8 cellular contexts compared by ENCODE assay signal in the genomic region with DNA sequence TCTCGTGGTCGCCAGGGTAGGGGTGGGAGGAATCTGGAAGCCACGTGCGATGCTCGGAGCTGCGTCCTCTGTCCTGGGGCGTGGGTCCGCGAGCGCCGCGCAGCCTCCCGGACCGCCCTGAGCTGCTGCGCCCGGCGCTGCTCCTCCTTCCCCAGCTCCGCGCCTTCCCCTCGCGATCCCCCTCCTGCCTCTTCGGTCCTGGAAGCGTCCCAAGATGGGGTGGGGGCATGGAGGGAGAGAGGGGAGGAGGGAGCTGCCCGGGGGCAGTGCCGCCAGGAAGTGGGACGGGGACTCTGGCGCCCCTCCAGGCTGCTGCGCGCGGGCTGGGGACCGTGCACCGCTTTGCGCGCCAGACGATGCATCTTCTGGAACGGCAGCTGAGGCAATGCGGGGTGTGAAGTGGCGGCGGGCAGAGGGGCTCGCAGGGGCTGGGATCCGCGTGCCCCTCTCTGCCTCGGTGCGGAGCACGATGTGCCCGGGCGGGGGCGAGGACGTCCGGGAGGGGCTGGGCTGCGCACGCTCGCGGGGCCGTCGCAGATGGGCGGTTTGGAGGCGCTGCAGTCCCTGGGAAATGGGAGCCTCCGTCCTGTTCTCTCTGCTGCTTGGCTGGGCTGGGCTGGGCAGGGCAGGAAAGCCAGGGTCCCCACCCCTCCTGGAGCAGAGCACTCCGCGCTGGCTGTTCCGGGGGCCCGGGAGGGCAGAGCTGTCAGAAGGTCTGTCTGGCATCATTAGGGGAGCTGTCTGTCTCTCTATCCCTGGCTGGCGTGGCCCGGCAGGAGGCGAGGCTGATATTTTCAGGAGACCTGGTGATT.
DNase-seq lines count a peak whose midpoint lies in the region; ATAC-seq and TF ChIP-seq lines count a peak whose summit lies in the region.

No MANE protein-coding gene starts in this region.

- H4K20me1 ChIP-seq in PC-3 (ENCODE audit: low read length), result no peaks in the 10 kb centered on the region

- intact Hi-C loops in CD4-positive, alpha-beta T cell (cut with DNase I, micrococcal nuclease), result no loop called here
- intact Hi-C loops in left lung (cut with DNase I) (no loop called here), colonic mucosa (cut with DNase I) (no loop called here), PC-3 (cut with micrococcal nuclease) (no loop called here)

- H3K36me3 Mint-ChIP-seq in CD4-positive, alpha-beta T cell (ENCODE audit: low read depth), result no peaks in the 10 kb centered on the region
- peaks cover 0 to 2% of the 10 kb centered on the region in 2 donors for H3K36me3 Mint-ChIP-seq in activated naive CD4-positive, alpha-beta T cell treated with anti-CD3 and anti-CD28 coated beads, Interleukin-2, amount 50 U/mL, for 72 hours

- no peak for TF ChIP-seq EP300 in tibial nerve (IDR thresholded peaks at IDR 0.05)

- WGBS in tibial nerve, 2 donors, result 1 to 3% methylated on average over 58 to 61 of the region's 66 CpGs

- peaks cover 18% of the 10 kb centered on the region for H3K27me3 ChIP-seq in CD4-positive, alpha-beta T cell (ENCODE audit: control insufficient read depth, insufficient read depth, low read length)
- H3K27me3 ChIP-seq in left lung, result peaks cover 15 to 43% of the 10 kb centered on the region in 2 donors
- peaks cover 0 to 32% of the 10 kb centered on the region in 2 donors for H3K27me3 ChIP-seq in tibial nerve
- H3K27me3 ChIP-seq in colonic mucosa, result peaks cover 15% of the 10 kb centered on the region
- H3K27me3 ChIP-seq in PC-3 (ENCODE audit: low read length), result peaks cover 26% of the 10 kb centered on the region

- TF ChIP-seq POLR2A in tibial nerve (IDR thresholded peaks at IDR 0.05), result no peak

- H3K4me1 Mint-ChIP-seq in CD4-positive, alpha-beta T cell (ENCODE audit: low read depth), result peaks cover 13% of the 10 kb centered on the region

- CTCF ChIA-PET in CD4-positive, alpha-beta T cell (lab: Charles Lee), result interaction anchor here (0.9 kb wide), 1 partner anchor 14 kb away, joined by 3 read pairs; no protein-coding TSS in a partner anchor
- CTCF ChIA-PET in PC-3 (lab: Charles Lee), result no interaction called here

- H3K9ac ChIP-seq in colonic mucosa (ENCODE audit: low read depth in 2 of 2, low read length in 2 of 2) (no peak overlapping the region), PC-3 (ENCODE audit: low read length) (no peak overlapping the region)

- TF ChIP-seq CTCF in CD4-positive, alpha-beta T cell (IDR thresholded peaks at IDR 0.05), result no peak
- TF ChIP-seq CTCF in left lung (IDR thresholded peaks at IDR 0.05) (no peak), tibial nerve (IDR thresholded peaks at IDR 0.05) (no peak), GM10266 (IDR thresholded peaks at IDR 0.05; ENCODE audit: control insufficient read depth, insufficient read depth, low read depth, missing control alignments) (no peak), colonic mucosa (IDR thresholded peaks at IDR 0.05) (no peak), PC-3 (conservative IDR thresholded peaks at IDR 0.05; ENCODE audit: low read depth, low read length) (no peak)

- H3K4me3 ChIP-seq in left lung (no peak overlapping the region), tibial nerve (peak overlapping the region in 3 of 4 donors; percentile 11 to 34 (median 15)), colonic mucosa (no peak overlapping the region), PC-3 (ENCODE audit: low read length) (no peak overlapping the region)

- DNase-seq in CD4-positive, alpha-beta T cell, result peak in 5 of 10 experiments; percentile 4 to 46 (median 15)
- DNase-seq in NCI-H1694 (lab: John Stamatoyannopoulos, UW) (peak; percentile 92), left lung (no peak), tibial nerve (ENCODE audit: low spot score in 2 of 2) (no peak), GM10266 (ENCODE audit: extremely low spot score) (no peak), colonic mucosa (no peak), PC-3 (no peak)
- peak in 1 of 2 donors; percentile 53 for DNase-seq in activated naive CD4-positive, alpha-beta T cell treated with anti-CD3 and anti-CD28 coated beads, Interleukin-2, amount 50 U/mL, for 72 hours (ENCODE audit: low spot score in 2 of 2)

- H3K27me3 Mint-ChIP-seq in CD4-positive, alpha-beta T cell, result peaks cover 16% of the 10 kb centered on the region

- no peak overlapping the region; the same call in 1 of the 2 replicates for H3K4me2 ChIP-seq in PC-3 (ENCODE audit: low read length)

- H3K9me3 Mint-ChIP-seq in CD4-positive, alpha-beta T cell, result no peaks in the 10 kb centered on the region
- H3K9me3 Mint-ChIP-seq in activated naive CD4-positive, alpha-beta T cell treated with anti-CD3 and anti-CD28 coated beads, Interleukin-2, amount 50 U/mL, for 72 hours, result no peaks in the 10 kb centered on the region

- no peaks in the 10 kb centered on the region for H3K9me2 ChIP-seq in PC-3 (replicated peaks; ENCODE audit: low read length)

- no peak overlapping the region for H2AFZ ChIP-seq in PC-3 (ENCODE audit: low read length)

- no peak overlapping the region for H3K27ac Mint-ChIP-seq in CD4-positive, alpha-beta T cell
- H3K27ac Mint-ChIP-seq in activated naive CD4-positive, alpha-beta T cell treated with anti-CD3 and anti-CD28 coated beads, Interleukin-2, amount 50 U/mL, for 72 hours, result no peak overlapping the region

- ATAC-seq in CD4-positive, alpha-beta T cell (ENCODE audit: poor library complexity), result peak; percentile 65
- ATAC-seq in activated naive CD4-positive, alpha-beta T cell treated with anti-CD3 and anti-CD28 coated beads, Interleukin-2, amount 50 U/mL, for 72 hours, result peak; percentile 56 to 83
- ATAC-seq in left lung (peak; percentile 14), PC-3 (no peak)

- H3K9me3 ChIP-seq in CD4-positive, alpha-beta T cell (ENCODE audit: control insufficient read depth, low read length), result no peaks in the 10 kb centered on the region
- no peaks in the 10 kb centered on the region for H3K9me3 ChIP-seq in left lung
- peaks cover 0 to 5% (median 0%) of the 10 kb centered on the region in 4 donors for H3K9me3 ChIP-seq in tibial nerve
- H3K9me3 ChIP-seq in colonic mucosa, result no peaks in the 10 kb centered on the region
- no peaks in the 10 kb centered on the region for H3K9me3 ChIP-seq in PC-3 (ENCODE audit: low read length)

- POLR2A ChIA-PET in CD4-positive, alpha-beta T cell (lab: Charles Lee), result interaction anchor here (0.7 kb wide), 1 partner anchor 430 kb away, joined by 3 read pairs; a partner anchor contains a TSS
- POLR2A ChIA-PET in PC-3 (lab: Charles Lee; ENCODE audit: unreplicated experiment), result no interaction called here

- H3K36me3 ChIP-seq in left lung (no peaks in the 10 kb centered on the region), tibial nerve (no peaks in the 10 kb centered on the region), colonic mucosa (no peaks in the 10 kb centered on the region), PC-3 (ENCODE audit: low read depth, low read length) (no peaks in the 10 kb centered on the region)

- no peak overlapping the region for H3K27ac ChIP-seq in CD4-positive, alpha-beta T cell (ENCODE audit: low read depth, low read length)
- no peak overlapping the region for H3K27ac ChIP-seq in left lung
- H3K27ac ChIP-seq in tibial nerve, result no peak overlapping the region
- no peak overlapping the region for H3K27ac ChIP-seq in colonic mucosa
- no peak overlapping the region for H3K27ac ChIP-seq in PC-3 (ENCODE audit: low read length)

- BruUV-seq in PC-3 (replicated peaks; lab: Mats Ljungman, UMichigan), result no TSS peak

- no peaks in the 10 kb centered on the region for H3F3A ChIP-seq in PC-3 (ENCODE audit: low read length, unreplicated experiment)

- peaks cover 8% of the 10 kb centered on the region in 2 donors for H3K4me1 ChIP-seq in left lung
- peaks cover 0 to 12% (median 4%) of the 10 kb centered on the region in 4 donors for H3K4me1 ChIP-seq in tibial nerve
- H3K4me1 ChIP-seq in colonic mucosa, result no peaks in the 10 kb centered on the region
- H3K4me1 ChIP-seq in PC-3 (ENCODE audit: insufficient read depth, low read length), result no peaks in the 10 kb centered on the region

- no peaks in the 10 kb centered on the region for H3K79me2 ChIP-seq in PC-3 (ENCODE audit: low read length)

- no peak overlapping the region for H3K4me3 Mint-ChIP-seq in CD4-positive, alpha-beta T cell

Comparison
In these comparisons a context has a peak if more than half of its experiments do, and no peak if none do; other contexts are left out.
1. H3K4me3 ChIP-seq: peak in tibial nerve (3 of 4); none in left lung (0 of 2), colonic mucosa (single experiment) and PC-3 (single experiment).